1 cellular context compared by ENCODE assay signal in the genomic region with DNA sequence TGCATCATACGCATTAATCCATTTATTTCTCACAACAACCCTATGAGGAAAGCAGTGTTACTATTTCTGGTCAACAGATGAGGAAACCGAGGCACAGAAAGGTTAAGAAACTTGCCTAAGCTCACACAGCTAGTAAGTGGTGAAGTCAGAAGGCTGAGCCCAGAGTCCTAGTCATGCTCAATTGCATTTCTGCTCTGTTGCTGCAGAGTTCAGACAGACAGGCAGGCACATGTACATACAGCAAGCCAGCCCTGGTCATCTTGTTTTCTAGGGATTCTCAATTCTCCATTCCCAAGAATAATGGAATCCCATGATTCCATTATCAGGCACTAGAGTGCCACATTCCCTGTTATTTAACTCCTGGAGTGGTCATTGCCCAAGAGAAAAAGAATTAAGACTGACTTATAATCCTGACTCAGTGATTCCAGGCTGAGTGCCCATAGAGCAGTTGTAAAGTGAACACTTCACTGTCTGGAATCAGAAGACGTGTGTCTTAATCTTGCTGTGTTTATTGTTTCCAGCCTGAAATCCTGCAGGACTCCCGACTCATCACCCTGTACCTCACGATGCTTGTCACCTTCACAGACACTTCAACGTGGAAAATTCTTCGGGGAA.
TF ChIP-seq lines count a peak whose summit lies in the region.

No MANE protein-coding gene starts in this region.

TF ChIP-seq in HepG2, 621 proteins besides CTCF, POLR2A, EP300 and RAD21:
- TF ChIP-seq FOXJ3 (CRISPR knock-in tag; IDR thresholded peaks at IDR 0.05; ENCODE audit: borderline replicate concordance), result no peak
- TF ChIP-seq, protein P1, sequence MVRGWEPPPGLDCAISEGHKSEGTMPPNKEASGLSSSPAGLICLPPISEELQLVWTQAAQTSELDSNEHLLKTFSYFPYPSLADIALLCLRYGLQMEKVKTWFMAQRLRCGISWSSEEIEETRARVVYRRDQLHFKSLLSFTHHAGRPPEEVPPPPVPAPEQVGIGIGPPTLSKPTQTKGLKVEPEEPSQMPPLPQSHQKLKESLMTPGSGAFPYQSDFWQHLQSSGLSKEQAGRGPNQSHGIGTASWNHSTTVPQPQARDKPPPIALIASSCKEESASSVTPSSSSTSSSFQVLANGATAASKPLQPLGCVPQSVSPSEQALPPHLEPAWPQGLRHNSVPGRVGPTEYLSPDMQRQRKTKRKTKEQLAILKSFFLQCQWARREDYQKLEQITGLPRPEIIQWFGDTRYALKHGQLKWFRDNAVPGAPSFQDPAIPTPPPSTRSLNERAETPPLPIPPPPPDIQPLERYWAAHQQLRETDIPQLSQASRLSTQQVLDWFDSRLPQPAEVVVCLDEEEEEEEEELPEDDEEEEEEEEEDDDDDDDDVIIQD (CRISPR knock-in tag; IDR thresholded peaks at IDR 0.05; ENCODE audit: low read depth), result no peak
- no peak for TF ChIP-seq ASH2L (IDR thresholded peaks at IDR 0.05; ENCODE audit: insufficient read length, low read depth, low read length)
- no peak for TF ChIP-seq KMT2B (CRISPR knock-in tag; IDR thresholded peaks at IDR 0.05)
- TF ChIP-seq GLI4 (CRISPR knock-in tag; IDR thresholded peaks at IDR 0.05; ENCODE audit: borderline replicate concordance), result no peak
- TF ChIP-seq, protein P2, sequence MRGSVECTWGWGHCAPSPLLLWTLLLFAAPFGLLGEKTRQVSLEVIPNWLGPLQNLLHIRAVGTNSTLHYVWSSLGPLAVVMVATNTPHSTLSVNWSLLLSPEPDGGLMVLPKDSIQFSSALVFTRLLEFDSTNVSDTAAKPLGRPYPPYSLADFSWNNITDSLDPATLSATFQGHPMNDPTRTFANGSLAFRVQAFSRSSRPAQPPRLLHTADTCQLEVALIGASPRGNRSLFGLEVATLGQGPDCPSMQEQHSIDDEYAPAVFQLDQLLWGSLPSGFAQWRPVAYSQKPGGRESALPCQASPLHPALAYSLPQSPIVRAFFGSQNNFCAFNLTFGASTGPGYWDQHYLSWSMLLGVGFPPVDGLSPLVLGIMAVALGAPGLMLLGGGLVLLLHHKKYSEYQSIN (CRISPR knock-in tag; IDR thresholded peaks at IDR 0.05; ENCODE audit: borderline replicate concordance), result no peak
- TF ChIP-seq RELA (CRISPR knock-in tag; IDR thresholded peaks at IDR 0.05), result no peak
- TF ChIP-seq HCFC1 (IDR thresholded peaks at IDR 0.05; ENCODE audit: low read depth, low read length), result no peak
